In the genomic region with DNA sequence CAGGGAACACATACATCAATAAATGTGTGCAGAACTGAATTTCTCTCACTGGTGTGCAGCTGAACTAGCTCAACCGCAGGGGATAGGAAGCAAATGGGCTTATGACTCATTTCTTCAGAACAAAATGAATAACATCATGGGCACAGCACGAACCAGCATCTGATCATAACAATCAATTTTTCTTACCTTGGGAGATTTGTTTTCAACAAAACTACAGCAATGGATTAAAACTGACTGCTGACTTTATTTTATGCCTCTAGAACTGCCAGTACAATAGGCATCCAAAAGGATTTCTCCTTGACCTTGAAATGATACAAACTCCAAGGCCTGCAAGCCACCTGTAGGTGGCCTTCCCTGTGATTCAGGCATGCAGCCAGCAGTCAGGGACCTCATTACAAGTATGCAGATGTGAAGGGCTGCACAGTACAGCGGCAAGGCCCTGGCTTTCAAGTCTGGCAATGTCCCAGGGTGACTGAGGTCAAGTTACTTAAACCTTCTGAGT, we compare ENCODE assay signal across 9 cellular contexts. TPM values are rescaled to one million over a fixed set of nuclear protein-coding genes. Genes with fewer than 3 reads are reported as not detected.
DNase-seq lines count a peak whose midpoint lies in the region; ATAC-seq and TF ChIP-seq lines count a peak whose summit lies in the region.
"Had no signal": no experiment of that assay in that cellular context is flagged by ENCODE, and none has a peak within 500 bp of the region (broad histone marks: within the 10 kb centered on the region; RNA-seq: fewer than 3 reads in every experiment).

No MANE protein-coding gene starts in this region.

- intact Hi-C loops in sigmoid colon (cut with DNase I) = no loop called here

- no peaks in the 10 kb centered on the region for H3K27me3 ChIP-seq in fibroblast of lung (ENCODE audit: control insufficient read depth, insufficient read depth, low read length)
- no peaks in the 10 kb centered on the region for H3K27me3 ChIP-seq in sigmoid colon

- H4K20me1 ChIP-seq in fibroblast of lung (ENCODE audit: control insufficient read depth, extremely low read depth, insufficient read depth, low read length) = no peaks in the 10 kb centered on the region

- peak; percentile 37 for DNase-seq in EL
- DNase-seq in fibroblast of lung (ENCODE audit: low read depth in 2 of 2) = peak; percentile 53 to 63
- DNase-seq in germinal center (ENCODE audit: low spot score) = no peak
- no peak for DNase-seq in sigmoid colon
- DNase-seq in DMS79 treated with DMSO at 0.1 percent for 48 hours (lab: John Stamatoyannopoulos, UW) = no peak

- H3K9ac ChIP-seq in fibroblast of lung (ENCODE audit: insufficient read depth, low read length) = no peak overlapping the region

- H3K36me3 ChIP-seq in fibroblast of lung (ENCODE audit: control insufficient read depth, insufficient read depth, low read length) (peaks cover 2% of the 10 kb centered on the region), sigmoid colon (peaks cover 7 to 63% (median 10%) of the 10 kb centered on the region in 4 donors)

- H2AFZ ChIP-seq in fibroblast of lung (ENCODE audit: low read length) = no peak overlapping the region

- no peak for TF ChIP-seq POLR2A in sigmoid colon (IDR thresholded peaks at IDR 0.05)

- ATAC-seq in GM19463 (IDR thresholded peaks at IDR 0.05; ENCODE audit: unreplicated experiment) (peak; percentile 83), HG03571 (IDR thresholded peaks at IDR 0.05; ENCODE audit: unreplicated experiment) (peak; percentile 59), HG03135 (IDR thresholded peaks at IDR 0.05; ENCODE audit: unreplicated experiment) (no peak)

- no peaks in the 10 kb centered on the region for H3K9me3 ChIP-seq in fibroblast of lung (ENCODE audit: control insufficient read depth, insufficient read depth, low read depth, low read length)
- no peaks in the 10 kb centered on the region for H3K9me3 ChIP-seq in sigmoid colon

- WGBS in sigmoid colon, 2 donors = 71 to 76% methylated on average over 3 of the region's 3 CpGs

- H3K27ac ChIP-seq in fibroblast of lung (ENCODE audit: insufficient read depth, low read length) = no peak overlapping the region
- H3K27ac ChIP-seq in sigmoid colon = peak overlapping the region in 1 of 4 donors; percentile 38

- TF ChIP-seq CTCF in fibroblast of lung (conservative IDR thresholded peaks at IDR 0.05 in 1 of 2, IDR thresholded peaks at IDR 0.05 in 1 of 2; ENCODE audit: low read depth in 1 of 2, low read length in 2 of 2) (peak in 1 of 2 donors; percentile 17), sigmoid colon (IDR thresholded peaks at IDR 0.05) (no peak)

- no peak overlapping the region for H3K4me2 ChIP-seq in fibroblast of lung (ENCODE audit: extremely low read depth, insufficient read depth, low read length)
- H3K4me2 ChIP-seq: smooth muscle cell had no signal

- H3K4me1 ChIP-seq in fibroblast of lung (ENCODE audit: control insufficient read depth, extremely low read depth, insufficient read depth, low read length) = peaks cover 7% of the 10 kb centered on the region
- peaks cover 0 to 13% (median 4%) of the 10 kb centered on the region in 4 donors for H3K4me1 ChIP-seq in sigmoid colon

- TF ChIP-seq EP300 in sigmoid colon (IDR thresholded peaks at IDR 0.05) = no peak

- H3K4me3 ChIP-seq in fibroblast of lung (replicated peaks in 1 of 4; ENCODE audit: control extremely low read depth in 1 of 4, insufficient read depth in 1 of 4, low read depth in 3 of 4, low read length in 4 of 4) (no peak overlapping the region), sigmoid colon (no peak overlapping the region)
- H3K4me3 ChIP-seq: smooth muscle cell had no signal

- no peaks in the 10 kb centered on the region for H3K79me2 ChIP-seq in fibroblast of lung (ENCODE audit: control insufficient read depth, insufficient read depth, low read length)

RNA-seq across cellular contexts. Expression of a gene that starts 26.1 kb away (rescaled TPM):
- 4.6 and 5.6 TPM in 2 replicates for total RNA-seq in fibroblast of lung
- polyA plus RNA-seq in fibroblast of lung = 9.0 and 11.2 TPM in 2 replicates
- 8.9 and 11.7 TPM in 2 replicates for polyA plus RNA-seq in fibroblast of lung (2012)
- 1.6 and 5.6 TPM in 2 replicates for polyA minus RNA-seq in fibroblast of lung (ENCODE audit: low replicate concordance)
- 10 to 100 TPM in 3 of 4 donors, 1 to 10 TPM in 1; 6.7 to 14.7 (median 10.4) TPM for total RNA-seq in sigmoid colon
- polyA plus RNA-seq in sigmoid colon = 10 to 100 TPM in 1 of 3 donors, 1 to 10 TPM in 2; 4.2 to 14.1 (median 5.1) TPM

Comparison
In these comparisons a context has a peak if more than half of its experiments do, and no peak if none do; other contexts are left out.
1. DNase-seq: peak in EL (single experiment) and fibroblast of lung (2 of 2); none in germinal center (single experiment), sigmoid colon (single experiment) and DMS79 treated with DMSO at 0.1 percent for 48 hours (single experiment).